Comparison of ENCODE assay signal across 21 cellular contexts in genomic region chr12:909861-910260, GRCh38. TPM values are rescaled to one million over a fixed set of nuclear protein-coding genes. Genes with fewer than 3 reads are reported as not detected.
DNase-seq lines count a peak whose midpoint lies in the region; ATAC-seq and TF ChIP-seq lines count a peak whose summit lies in the region.
"Had no signal": no experiment of that assay in that cellular context is flagged by ENCODE, and none has a peak within 500 bp of the region (broad histone marks: within the 10 kb centered on the region; RNA-seq: fewer than 3 reads in every experiment).

No MANE protein-coding gene starts in this region.

- no peaks in the 10 kb centered on the region for H3K4me1 ChIP-seq in cardiac muscle cell (ENCODE audit: low read depth)
- H3K4me1 ChIP-seq: uterus had no signal

- H3K36me3 Mint-ChIP-seq in activated CD8-positive, alpha-beta T cell treated with anti-CD3 and anti-CD28 coated beads for 36 hours (ENCODE audit: low read depth): peaks cover 46% of the 10 kb centered on the region
- H3K36me3 Mint-ChIP-seq in immature natural killer cell: peaks cover 6 to 46% (median 19%) of the 10 kb centered on the region in 3 donors
- peaks cover 62% of the 10 kb centered on the region for H3K36me3 Mint-ChIP-seq in type B pancreatic cell

- H3K4me1 Mint-ChIP-seq in activated CD8-positive, alpha-beta T cell treated with anti-CD3 and anti-CD28 coated beads for 36 hours (ENCODE audit: low read depth): peaks cover 14% of the 10 kb centered on the region
- peaks cover 24 to 25% of the 10 kb centered on the region in 2 donors for H3K4me1 Mint-ChIP-seq in immature natural killer cell
- H3K4me1 Mint-ChIP-seq in type B pancreatic cell (ENCODE audit: unreplicated experiment): no peaks in the 10 kb centered on the region

- peak overlapping the region; percentile 72 for H3K27ac ChIP-seq in cardiac muscle cell
- H3K27ac ChIP-seq: suprapubic skin, uterus had no signal

- POLR2A ChIA-PET in activated CD8-positive, alpha-beta T cell treated with anti-CD3 and anti-CD28 coated beads for 36 hours (lab: Charles Lee): interaction anchor here (1.4 kb wide), 1 partner anchor 340 kb away, joined by 3 read pairs; no protein-coding TSS in a partner anchor

- peaks cover 78% of the 10 kb centered on the region for H3K36me3 ChIP-seq in cardiac muscle cell
- H3K36me3 ChIP-seq: uterus had no signal

- intact Hi-C loops in left ventricle myocardium superior (cut with micrococcal nuclease): no loop called here
- intact Hi-C loops in activated CD8-positive, alpha-beta T cell treated with anti-CD3 and anti-CD28 coated beads for 36 hours (cut with micrococcal nuclease): no loop called here

- TF ChIP-seq CTCF in cardiac muscle cell (IDR thresholded peaks at IDR 0.05; ENCODE audit: low read depth, low read length): no peak
- TF ChIP-seq CTCF in activated CD8-positive, alpha-beta T cell treated with anti-CD3 and anti-CD28 coated beads for 36 hours (IDR thresholded peaks at IDR 0.05): no peak
- no peak for TF ChIP-seq CTCF in type B pancreatic cell (conservative IDR thresholded peaks at IDR 0.05)

- no peaks in the 10 kb centered on the region for H3K27me3 Mint-ChIP-seq in activated CD8-positive, alpha-beta T cell treated with anti-CD3 and anti-CD28 coated beads for 36 hours
- H3K27me3 Mint-ChIP-seq in immature natural killer cell (ENCODE audit: low read depth in 3 of 3): peaks cover 0 to 10% (median 5%) of the 10 kb centered on the region in 3 donors
- H3K27me3 Mint-ChIP-seq in type B pancreatic cell: no peaks in the 10 kb centered on the region
- H3K27me3 Mint-ChIP-seq: naive B cell had no signal

- no peak for ATAC-seq in left ventricle myocardium superior
- no peak for ATAC-seq in activated CD8-positive, alpha-beta T cell treated with anti-CD3 and anti-CD28 coated beads for 36 hours
- ATAC-seq in HG02884 (IDR thresholded peaks at IDR 0.05; ENCODE audit: unreplicated experiment): no peak
- ATAC-seq: sciatic nerve had no signal

- H3K9me3 Mint-ChIP-seq in activated CD8-positive, alpha-beta T cell treated with anti-CD3 and anti-CD28 coated beads for 36 hours: no peaks in the 10 kb centered on the region
- H3K9me3 Mint-ChIP-seq in immature natural killer cell (no peaks in the 10 kb centered on the region), type B pancreatic cell (no peaks in the 10 kb centered on the region)
- H3K9me3 Mint-ChIP-seq: activated T-helper 2 cell treated with anti-CD3 and anti-CD28 coated beads, Interferon-gamma antibody, Interleukin-2, Interleukin-4, amounts not matched to agents 10 μg/mL and 5 μg/mL and 100 μg/mL, durations not matched to agents 14 hours and 24 hours and 36 hours; naive B cell had no signal

- H3K4me3 Mint-ChIP-seq in activated CD8-positive, alpha-beta T cell treated with anti-CD3 and anti-CD28 coated beads for 36 hours: no peak overlapping the region
- no peak overlapping the region for H3K4me3 Mint-ChIP-seq in immature natural killer cell
- no peak overlapping the region for H3K4me3 Mint-ChIP-seq in type B pancreatic cell

- DNase-seq in cardiac muscle cell (ENCODE audit: low read depth in 1 of 2, low spot score in 1 of 2) (no peak), left ventricle myocardium superior (no peak), immature natural killer cell (no peak), type B pancreatic cell (ENCODE audit: extremely low spot score, unreplicated experiment) (no peak), KBM-7 (no peak)
- no peak for DNase-seq in activated CD8-positive, alpha-beta T cell treated with anti-CD3 and anti-CD28 coated beads for 36 hours
- DNase-seq: amygdala; GF-D8; IMR-90; kidney glomerular epithelial cell; mesendoderm; naive B cell; NCI-H1436; NCI-H524; stimulated activated CD4-positive, alpha-beta T cell treated with anti-CD3 and anti-CD28 coated beads, Interleukin-15, amount 100 ng/mL, for 24 hours; uterus had no signal

- no peak overlapping the region for H3K4me3 ChIP-seq in cardiac muscle cell
- H3K4me3 ChIP-seq: SK-N-MC, suprapubic skin, uterus had no signal

- in situ Hi-C loops in KBM-7 (cut with MboI; ENCODE audit: low pct_unique_long_range_greater_than_20kb, low sequenced_read_pairs): no loop called here

- peak overlapping the region; percentile 32 for H3K27ac Mint-ChIP-seq in activated CD8-positive, alpha-beta T cell treated with anti-CD3 and anti-CD28 coated beads for 36 hours
- peak overlapping the region in 5 of 6 donors; percentile 40 to 84 (median 49) for H3K27ac Mint-ChIP-seq in immature natural killer cell
- peak overlapping the region; percentile 8 for H3K27ac Mint-ChIP-seq in type B pancreatic cell
- H3K27ac Mint-ChIP-seq: activated T-helper 2 cell treated with anti-CD3 and anti-CD28 coated beads, Interferon-gamma antibody, Interleukin-2, Interleukin-4, amounts not matched to agents 10 μg/mL and 5 μg/mL and 100 μg/mL, durations not matched to agents 14 hours and 24 hours and 36 hours had no signal

- H3K9me3 ChIP-seq in cardiac muscle cell (ENCODE audit: low read depth): no peaks in the 10 kb centered on the region
- H3K9me3 ChIP-seq: suprapubic skin, uterus had no signal

- CTCF ChIA-PET in activated CD8-positive, alpha-beta T cell treated with anti-CD3 and anti-CD28 coated beads for 36 hours (lab: Charles Lee): interaction anchor here (1.5 kb wide), 1 partner anchor 11 kb away, joined by 3 read pairs; no protein-coding TSS in a partner anchor

- no peaks in the 10 kb centered on the region for H3K27me3 ChIP-seq in cardiac muscle cell
- H3K27me3 ChIP-seq: suprapubic skin, uterus had no signal

RNA-seq across cellular contexts. Expression of gene RAD52, which starts 39.6 kb away (rescaled TPM):
- total RNA-seq in cardiac muscle cell: 31.2 and 49.8 TPM in 2 replicates
- 11.2 and 18.8 TPM in 2 replicates for polyA plus RNA-seq in cardiac muscle cell
- total RNA-seq in left ventricle myocardium superior: 6.4 TPM
- total RNA-seq in activated CD8-positive, alpha-beta T cell treated with anti-CD3 and anti-CD28 coated beads for 36 hours: 10 to 100 TPM; 14.9 to 16.3 TPM
- polyA plus RNA-seq in immature natural killer cell: 1 to 10 TPM in 2 of 3 donors, under 1 TPM in 1; 0.11 to 6.0 (median 4.9) TPM
- total RNA-seq in type B pancreatic cell (ENCODE audit: low replicate concordance): 28.3 and 32.8 TPM in 2 replicates
